ENCODE assay signal across 8 cellular contexts in genomic region chr1:10796029-10796944, GRCh38. TPM values are rescaled to one million over a fixed set of nuclear protein-coding genes. Genes with fewer than 3 reads are reported as not detected.
A peak's percentile ranks its signal among the peaks of the same experiment; 100 is the strongest.
DNase-seq lines count a peak whose midpoint lies in the region; ATAC-seq and TF ChIP-seq lines count a peak whose summit lies in the region.

A gene with protein sequence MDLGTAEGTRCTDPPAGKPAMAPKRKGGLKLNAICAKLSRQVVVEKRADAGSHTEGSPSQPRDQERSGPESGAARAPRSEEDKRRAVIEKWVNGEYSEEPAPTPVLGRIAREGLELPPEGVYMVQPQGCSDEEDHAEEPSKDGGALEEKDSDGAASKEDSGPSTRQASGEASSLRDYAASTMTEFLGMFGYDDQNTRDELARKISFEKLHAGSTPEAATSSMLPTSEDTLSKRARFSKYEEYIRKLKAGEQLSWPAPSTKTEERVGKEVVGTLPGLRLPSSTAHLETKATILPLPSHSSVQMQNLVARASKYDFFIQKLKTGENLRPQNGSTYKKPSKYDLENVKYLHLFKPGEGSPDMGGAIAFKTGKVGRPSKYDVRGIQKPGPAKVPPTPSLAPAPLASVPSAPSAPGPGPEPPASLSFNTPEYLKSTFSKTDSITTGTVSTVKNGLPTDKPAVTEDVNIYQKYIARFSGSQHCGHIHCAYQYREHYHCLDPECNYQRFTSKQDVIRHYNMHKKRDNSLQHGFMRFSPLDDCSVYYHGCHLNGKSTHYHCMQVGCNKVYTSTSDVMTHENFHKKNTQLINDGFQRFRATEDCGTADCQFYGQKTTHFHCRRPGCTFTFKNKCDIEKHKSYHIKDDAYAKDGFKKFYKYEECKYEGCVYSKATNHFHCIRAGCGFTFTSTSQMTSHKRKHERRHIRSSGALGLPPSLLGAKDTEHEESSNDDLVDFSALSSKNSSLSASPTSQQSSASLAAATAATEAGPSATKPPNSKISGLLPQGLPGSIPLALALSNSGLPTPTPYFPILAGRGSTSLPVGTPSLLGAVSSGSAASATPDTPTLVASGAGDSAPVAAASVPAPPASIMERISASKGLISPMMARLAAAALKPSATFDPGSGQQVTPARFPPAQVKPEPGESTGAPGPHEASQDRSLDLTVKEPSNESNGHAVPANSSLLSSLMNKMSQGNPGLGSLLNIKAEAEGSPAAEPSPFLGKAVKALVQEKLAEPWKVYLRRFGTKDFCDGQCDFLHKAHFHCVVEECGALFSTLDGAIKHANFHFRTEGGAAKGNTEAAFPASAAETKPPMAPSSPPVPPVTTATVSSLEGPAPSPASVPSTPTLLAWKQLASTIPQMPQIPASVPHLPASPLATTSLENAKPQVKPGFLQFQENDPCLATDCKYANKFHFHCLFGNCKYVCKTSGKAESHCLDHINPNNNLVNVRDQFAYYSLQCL (N-terminal part only) (minus strand): TSS chr1:10796646. CDS start chr1:10693889, 102,757 bp downstream.

- peak within 1 kb of the TSS; percentile 40 for H3K9ac ChIP-seq in mesendoderm (ENCODE audit: low read length)

- H3K4ac ChIP-seq in mesendoderm (ENCODE audit: low read depth, low read length), result no peak within 1 kb of the TSS

- no peak for TF ChIP-seq POLR2A in testis (IDR thresholded peaks at IDR 0.05)

- no peak for ATAC-seq in HG03280 (IDR thresholded peaks at IDR 0.05; ENCODE audit: unreplicated experiment)

- H4K5ac ChIP-seq in mesendoderm (ENCODE audit: low read length), result no peak within 1 kb of the TSS

- no peaks in the 10 kb centered on the region for H3K79me1 ChIP-seq in mesendoderm (ENCODE audit: low read length)

- H2BK15ac ChIP-seq in mesendoderm (replicated peaks; ENCODE audit: low read depth), result peak within 1 kb of the TSS; percentile 10

- H3K79me2 ChIP-seq in mesendoderm (ENCODE audit: control insufficient read depth, insufficient read depth, low read length), result no peaks in the 10 kb centered on the region

- no peaks in the 10 kb centered on the region for H3K4me1 ChIP-seq in mesendoderm (ENCODE audit: control insufficient read depth, low read depth, low read length)
- H3K4me1 ChIP-seq in testis, result peaks cover 14% of the 10 kb centered on the region

- peaks cover 36% of the 10 kb centered on the region for H3K27me3 ChIP-seq in MG63
- peaks cover 16% of the 10 kb centered on the region for H3K27me3 ChIP-seq in mesendoderm (ENCODE audit: insufficient read depth, low read length, poor library complexity)
- H3K27me3 ChIP-seq in testis, result peaks cover 4% of the 10 kb centered on the region

- H2BK120ac ChIP-seq in mesendoderm (ENCODE audit: low read depth, low read length), result no peak within 1 kb of the TSS

- no peak within 1 kb of the TSS for H3K23ac ChIP-seq in mesendoderm (ENCODE audit: low read length)

- H3K56ac ChIP-seq in mesendoderm (ENCODE audit: low read length), result peak within 1 kb of the TSS; percentile 60

- H4K8ac ChIP-seq in mesendoderm (ENCODE audit: low read depth, low read length), result no peak within 1 kb of the TSS

- H2AK5ac ChIP-seq in mesendoderm (ENCODE audit: low read length), result no peak within 1 kb of the TSS

- H3K4me2 ChIP-seq in mesendoderm (ENCODE audit: low read length), result peak within 1 kb of the TSS; percentile 46

- H3K27ac ChIP-seq in epithelial cell of prostate (peak within 1 kb of the TSS; percentile 46), mesendoderm (ENCODE audit: low read depth, low read length) (no peak within 1 kb of the TSS), testis (peak within 1 kb of the TSS in 1 of 2 donors; percentile 24)

- intact Hi-C loops in testis (cut with DNase I; ENCODE audit: low total_unique reads), result no loop called here

- no CpG with 5 or more reads among the region's 88 CpGs for WGBS in mesendoderm (ENCODE audit: extremely low coverage, insufficient coverage, low lambda C conversion rate)
- WGBS in testis, 2 donors, result 0 to 1% methylated on average over 30 to 70 of the region's 88 CpGs

- H3K18ac ChIP-seq in mesendoderm (ENCODE audit: low read length), result peak within 1 kb of the TSS; percentile 72

- TF ChIP-seq CTCF in testis (IDR thresholded peaks at IDR 0.05), result peak in 1 of 3 experiments; percentile 32

- H3K9me3 ChIP-seq in MG63 (no peaks in the 10 kb centered on the region), testis (no peaks in the 10 kb centered on the region)

- H3K4me3 ChIP-seq in MG63 (peak within 1 kb of the TSS; percentile 63), mesendoderm (ENCODE audit: low read length) (no peak within 1 kb of the TSS), testis (peak within 1 kb of the TSS; percentile 43 to 61)

- H2BK5ac ChIP-seq in mesendoderm (ENCODE audit: low read length), result no peak within 1 kb of the TSS

- peak; percentile 97 for DNase-seq in DMS 273 (lab: John Stamatoyannopoulos, UW; ENCODE audit: unreplicated experiment)
- peak; percentile 84 for DNase-seq in MG63
- peak; percentile 82 for DNase-seq in SK-N-DZ (ENCODE audit: low spot score)
- DNase-seq in epithelial cell of prostate (ENCODE audit: low read depth, low spot score), result peak; percentile 61
- DNase-seq in mesendoderm, result peak; percentile 92
- peak; percentile 87 for DNase-seq in testis
- DNase-seq in effector CD4-positive, alpha-beta T cell, result no peak

- no peaks in the 10 kb centered on the region for H3K36me3 ChIP-seq in MG63
- no peaks in the 10 kb centered on the region for H3K36me3 ChIP-seq in mesendoderm (ENCODE audit: control insufficient read depth, insufficient read depth, low read length)
- H3K36me3 ChIP-seq in testis (ENCODE audit: low read depth, missing control alignments), result no peaks in the 10 kb centered on the region

RNA-seq across cellular contexts. Expression of the gene that starts here (rescaled TPM):
- total RNA-seq in MG63 (2014; rRNA removed; shearing (Covaris generic); ENCODE audit: low replicate concordance), result 1.1 and 1.2 TPM in 2 replicates
- polyA plus RNA-seq in SK-N-DZ (2014; cell fraction: cytosol; rRNA removed), result 0.92 and 1.3 TPM in 2 replicates
- polyA plus RNA-seq in SK-N-DZ (2014; cell fraction: nucleus; rRNA removed), result 0.47 and 2.3 TPM in 2 replicates
- polyA plus RNA-seq in mesendoderm (2013, experiment 1 of 2), result 4.4 TPM
- 5.1 TPM for polyA plus RNA-seq in mesendoderm (2013, experiment 2 of 2)
- 10 to 100 TPM in 1 of 2 donors, 1 to 10 TPM in 1; 9.4 to 12.3 TPM for total RNA-seq in testis
- 10.3 TPM for polyA plus RNA-seq in testis (ENCODE audit: insufficient read depth, low read depth, low replicate concordance)
